9 cellular contexts compared by ENCODE assay signal in the genomic region with DNA sequence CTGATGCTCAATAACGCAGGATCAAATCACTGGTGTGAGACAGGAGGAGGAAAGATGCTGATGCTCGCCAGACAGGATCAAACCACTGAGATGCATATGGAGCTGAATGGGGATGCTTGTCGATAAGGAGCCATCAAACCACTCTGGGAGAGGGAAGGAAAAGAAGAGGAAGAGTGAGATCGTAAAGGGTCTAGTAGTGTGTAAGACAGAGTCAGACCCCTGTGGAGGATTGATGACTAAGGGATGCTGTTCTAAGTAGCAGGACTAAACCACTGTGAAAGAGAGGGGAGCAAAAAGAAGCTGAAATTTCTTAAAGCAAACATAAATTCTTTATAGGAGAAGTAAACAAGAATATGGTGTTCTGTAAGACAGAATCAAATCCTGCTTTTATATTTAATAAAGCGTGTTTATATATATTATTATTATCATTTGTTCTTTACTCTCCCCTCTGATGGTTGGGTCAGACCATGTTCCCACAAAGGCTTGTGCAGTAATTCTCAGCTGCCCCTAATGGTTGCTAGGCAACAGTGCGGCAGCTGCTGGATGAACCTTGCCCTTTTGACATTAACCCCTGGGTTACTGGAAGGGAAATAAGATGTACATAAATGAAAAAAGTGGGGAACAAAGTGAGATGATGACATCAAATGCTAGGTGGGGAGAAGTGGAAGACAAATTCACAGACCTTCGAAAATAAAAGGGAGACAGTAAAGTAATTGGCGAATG.
DNase-seq lines count a peak whose midpoint lies in the region; ATAC-seq, FAIRE-seq and TF ChIP-seq lines count a peak whose summit lies in the region.
"Had no signal": no experiment of that assay in that cellular context is flagged by ENCODE, and none has a peak within 500 bp of the region (broad histone marks: within the 10 kb centered on the region; RNA-seq: fewer than 3 reads in every experiment).

No MANE protein-coding gene starts in this region.

- CTCF ChIA-PET in CD8-positive, alpha-beta memory T cell (lab: Charles Lee), result no interaction called here

- TF ChIP-seq CTCF in cardiac muscle cell (IDR thresholded peaks at IDR 0.05; ENCODE audit: low read depth, low read length) (no peak), sigmoid colon (IDR thresholded peaks at IDR 0.05) (no peak)

- DNase-seq in cardiac muscle cell (ENCODE audit: low read depth in 1 of 2, low spot score in 1 of 2) (peak in 1 of 2 donors; percentile 60), cardiac septum (ENCODE audit: low spot score) (no peak), SHP77 (lab: John Stamatoyannopoulos, UW) (peak; percentile 23 to 33), iPS DF 6.9 (ENCODE audit: low read depth, low spot score) (peak; percentile 18), urothelium cell line (ENCODE audit: low spot score) (peak; percentile 36), sigmoid colon (no peak)
- DNase-seq in CD8-positive, alpha-beta memory T cell, result no peak
- DNase-seq: NCI-H2107 had no signal

- POLR2A ChIA-PET in CD8-positive, alpha-beta memory T cell (lab: Charles Lee), result no interaction called here

- no CpG with 5 or more reads among the region's 8 CpGs for WGBS in iPS DF 6.9 (ENCODE audit: insufficient coverage, insufficient read length)
- WGBS in sigmoid colon, 2 donors, result 25 to 26% methylated on average over 8 of the region's 8 CpGs

- no peaks in the 10 kb centered on the region for H3K36me3 Mint-ChIP-seq in CD8-positive, alpha-beta memory T cell

- H3K36me3 ChIP-seq in cardiac muscle cell (no peaks in the 10 kb centered on the region), iPS DF 6.9 (ENCODE audit: control insufficient read depth, insufficient read depth, low read length) (no peaks in the 10 kb centered on the region), sigmoid colon (no peaks in the 10 kb centered on the region)
- no peaks in the 10 kb centered on the region for H3K36me3 ChIP-seq in CD8-positive, alpha-beta memory T cell (ENCODE audit: insufficient read depth, low read length)

- no peak for FAIRE-seq in urothelium cell line (lab: Jason Lieb, UNC)

- H3K27ac Mint-ChIP-seq in CD8-positive, alpha-beta memory T cell, result no peak overlapping the region

- TF ChIP-seq POLR2A in sigmoid colon (IDR thresholded peaks at IDR 0.05), result no peak

- H3K27me3 Mint-ChIP-seq in CD8-positive, alpha-beta memory T cell, result peaks cover 0 to 2% of the 10 kb centered on the region in 2 donors

- intact Hi-C loops in cardiac septum (cut with DNase I), result no loop called here
- intact Hi-C loops in sigmoid colon (cut with DNase I), result no loop called here

- H3K9me3 Mint-ChIP-seq in CD8-positive, alpha-beta memory T cell, result peaks cover 0 to 2% (median 0%) of the 10 kb centered on the region in 5 donors

- H3K27ac ChIP-seq in cardiac muscle cell, result peak overlapping the region; percentile 78
- no peak overlapping the region for H3K27ac ChIP-seq in iPS DF 6.9 (ENCODE audit: low read length)
- no peak overlapping the region for H3K27ac ChIP-seq in CD8-positive, alpha-beta memory T cell (ENCODE audit: low read depth, low read length)
- no peak overlapping the region for H3K27ac ChIP-seq in sigmoid colon

- TF ChIP-seq EP300 in sigmoid colon (IDR thresholded peaks at IDR 0.05), result no peak

- ATAC-seq in GM19467 (IDR thresholded peaks at IDR 0.05; ENCODE audit: unreplicated experiment), result no peak

- H3K4me3 ChIP-seq in cardiac muscle cell, result peak overlapping the region; percentile 8
- H3K4me3 ChIP-seq in iPS DF 6.9 (ENCODE audit: low read length), result no peak overlapping the region
- H3K4me3 ChIP-seq in CD8-positive, alpha-beta memory T cell (ENCODE audit: low read length), result no peak overlapping the region
- no peak overlapping the region for H3K4me3 ChIP-seq in sigmoid colon

- no peaks in the 10 kb centered on the region for H3K4me1 Mint-ChIP-seq in CD8-positive, alpha-beta memory T cell

- H3K4me1 ChIP-seq in cardiac muscle cell (ENCODE audit: low read depth), result no peaks in the 10 kb centered on the region
- H3K4me1 ChIP-seq in iPS DF 6.9 (ENCODE audit: control insufficient read depth, insufficient read depth, low read length), result no peaks in the 10 kb centered on the region
- no peaks in the 10 kb centered on the region for H3K4me1 ChIP-seq in CD8-positive, alpha-beta memory T cell (ENCODE audit: insufficient read depth, low read length)
- no peaks in the 10 kb centered on the region for H3K4me1 ChIP-seq in sigmoid colon

- no peak overlapping the region for H3K4me3 Mint-ChIP-seq in CD8-positive, alpha-beta memory T cell

- H3K9me3 ChIP-seq in cardiac muscle cell (ENCODE audit: low read depth), result no peaks in the 10 kb centered on the region
- H3K9me3 ChIP-seq in iPS DF 6.9 (ENCODE audit: control insufficient read depth, insufficient read depth, low read length), result no peaks in the 10 kb centered on the region
- H3K9me3 ChIP-seq in CD8-positive, alpha-beta memory T cell (ENCODE audit: low read length), result no peaks in the 10 kb centered on the region
- no peaks in the 10 kb centered on the region for H3K9me3 ChIP-seq in sigmoid colon

- H3K27me3 ChIP-seq in cardiac muscle cell (no peaks in the 10 kb centered on the region), iPS DF 6.9 (ENCODE audit: control insufficient read depth, insufficient read depth, low read length) (no peaks in the 10 kb centered on the region), sigmoid colon (no peaks in the 10 kb centered on the region)
- H3K27me3 ChIP-seq in CD8-positive, alpha-beta memory T cell (ENCODE audit: insufficient read depth, low read length, poor library complexity, severe bottlenecking), result no peaks in the 10 kb centered on the region

Comparison
In these comparisons a context has a peak if more than half of its experiments do, and no peak if none do; other contexts are left out.
1. DNase-seq: peak in SHP77 (2 of 2), iPS DF 6.9 (single experiment) and urothelium cell line (single experiment); none in cardiac septum (single experiment), CD8-positive, alpha-beta memory T cell (0 of 5) and sigmoid colon (single experiment).